9 cellular contexts compared by ENCODE assay signal in genomic region chr19:37654525-37654832, GRCh38. TPM values are rescaled to one million over a fixed set of nuclear protein-coding genes. Genes with fewer than 3 reads are reported as not detected.
DNase-seq lines count a peak whose midpoint lies in the region; ATAC-seq and TF ChIP-seq lines count a peak whose summit lies in the region.
"Had no signal": no experiment of that assay in that cellular context is flagged by ENCODE, and none has a peak within 500 bp of the region (broad histone marks: within the 10 kb centered on the region; RNA-seq: fewer than 3 reads in every experiment).

No MANE protein-coding gene starts in this region.

- H3K9me3 ChIP-seq in mucosa of stomach (ENCODE audit: control insufficient read depth, low read length), result no peaks in the 10 kb centered on the region

- peak; percentile 17 to 21 for DNase-seq in AML-193 (lab: John Stamatoyannopoulos, UW)
- DNase-seq in OCI-M2 (lab: John Stamatoyannopoulos, UW; ENCODE audit: unreplicated experiment), result peak; percentile 98
- DNase-seq in dorsolateral prefrontal cortex, result no peak
- DNase-seq in omental fat pad (ENCODE audit: low spot score), result no peak

- H3K27me3 ChIP-seq in dorsolateral prefrontal cortex (no peaks in the 10 kb centered on the region), mucosa of stomach (ENCODE audit: control insufficient read depth, insufficient read depth, low read length) (no peaks in the 10 kb centered on the region)

- H3K4me3 ChIP-seq in dorsolateral prefrontal cortex (peak overlapping the region; percentile 58 to 99 (median 86)), mucosa of stomach (ENCODE audit: low read length) (peak overlapping the region; percentile 90)

- H3K9ac ChIP-seq in mucosa of stomach (ENCODE audit: low read length), result peak overlapping the region; percentile 88

- no peaks in the 10 kb centered on the region for H3K36me3 ChIP-seq in mucosa of stomach (ENCODE audit: control insufficient read depth, insufficient read depth, low read length)

- peak overlapping the region in 58 of 59 donors; percentile 87 to 99 (median 95) for H3K27ac ChIP-seq in dorsolateral prefrontal cortex

- peak; percentile 9 for ATAC-seq in GM21526 (IDR thresholded peaks at IDR 0.05; ENCODE audit: low FRiP score, unreplicated experiment)
- ATAC-seq in omental fat pad (ENCODE audit: low FRiP score), result no peak
- ATAC-seq in HG03442 (IDR thresholded peaks at IDR 0.05; ENCODE audit: unreplicated experiment), result no peak
- ATAC-seq in HG03571 (IDR thresholded peaks at IDR 0.05; ENCODE audit: unreplicated experiment), result no peak

- peaks cover 13% of the 10 kb centered on the region for H3K4me1 ChIP-seq in mucosa of stomach (ENCODE audit: control insufficient read depth, insufficient read depth, low read length)

- intact Hi-C loops in dorsolateral prefrontal cortex (cut with DNase I), result loop anchor here in 1 of 2 donors (2.0 kb wide), 1 partner anchor 38 kb away; no protein-coding TSS in a partner anchor

- no peak for TF ChIP-seq CTCF in dorsolateral prefrontal cortex (IDR thresholded peaks at IDR 0.05 in 54 of 56, conservative IDR thresholded peaks at IDR 0.05 in 2 of 56; ENCODE audit: low read depth in 1 of 56, partially characterized antibody in 56 of 56)
- TF ChIP-seq CTCF in omental fat pad (IDR thresholded peaks at IDR 0.05), result no peak

RNA-seq across cellular contexts. Expression of gene ZFP30, which starts 0.8 kb away (rescaled TPM):
- total RNA-seq in dorsolateral prefrontal cortex (10 to 100 TPM; 16.4 to 33.6 (median 24.3) TPM), omental fat pad (10 to 100 TPM in 2 of 4 donors, 1 to 10 TPM in 2; 9.0 to 16.1 (median 11.1) TPM)

RNA-seq across cellular contexts. Expression of gene ZNF540, which starts 59.8 kb away (rescaled TPM):
- 10 to 100 TPM; 15.8 to 44.6 (median 29.0) TPM for total RNA-seq in dorsolateral prefrontal cortex
- 1 to 10 TPM; 1.2 to 2.2 (median 1.5) TPM for total RNA-seq in omental fat pad
- total RNA-seq: HT1080 had no signal

RNA-seq across cellular contexts. Expression of gene ZNF571, which starts 59.9 kb away (rescaled TPM):
- 10 to 100 TPM in 102 of 120 experiments, 1 to 10 TPM in 18; 6.7 to 27.7 (median 12.5) TPM for total RNA-seq in dorsolateral prefrontal cortex
- 1 to 10 TPM; 2.3 to 7.3 (median 4.9) TPM for total RNA-seq in omental fat pad

Comparison
In these comparisons a context has a peak if more than half of its experiments do, and no peak if none do; other contexts are left out.
1. DNase-seq: peak in AML-193 (2 of 2) and OCI-M2 (single experiment); none in dorsolateral prefrontal cortex (0 of 10) and omental fat pad (single experiment).
2. RNA of gene ZNF540, which starts 59.8 kb away (total RNA-seq): 15.8 to 44.6 TPM in dorsolateral prefrontal cortex; 1.2 to 2.2 TPM in omental fat pad; every median in the first group is over 4 times any median in the second.